22 cellular contexts compared by ENCODE assay signal in genomic region chr1:217780993-217781392, GRCh38.
"Had no signal": no experiment of that assay in that cellular context is flagged by ENCODE, and none has a peak within 500 bp of the region (broad histone marks: within the 10 kb centered on the region; RNA-seq: fewer than 3 reads in every experiment).

No MANE protein-coding gene starts in this region.

- H3K27me3 Mint-ChIP-seq: activated CD8-positive, alpha-beta memory T cell treated with anti-CD3 and anti-CD28 coated beads, Interleukin-2, amount 10 ng/mL, durations not matched to agents 7 days and 5 days; activated CD8-positive, alpha-beta T cell treated with anti-CD3 and anti-CD28 coated beads for 36 hours; activated naive CD4-positive, alpha-beta T cell treated with anti-CD3 and anti-CD28 coated beads, Interleukin-2, amount 50 U/mL, for 24 hours; natural killer cell treated with Interleukin-12 subunit alpha and Interleukin-12 subunit beta and Interleukin-15 and Interleukin-18, amount 100 ng/mL, for 72 hours had no signal

- H3K4me3 Mint-ChIP-seq: activated CD8-positive, alpha-beta memory T cell treated with anti-CD3 and anti-CD28 coated beads, Interleukin-2, amount 10 ng/mL, durations not matched to agents 7 days and 5 days; activated CD8-positive, alpha-beta T cell treated with anti-CD3 and anti-CD28 coated beads for 36 hours; activated naive CD4-positive, alpha-beta T cell treated with anti-CD3 and anti-CD28 coated beads, Interleukin-2, amount 50 U/mL, for 24 hours; natural killer cell treated with Interleukin-12 subunit alpha and Interleukin-12 subunit beta and Interleukin-15 and Interleukin-18, amount 100 ng/mL, for 72 hours had no signal

- H3K27me3 ChIP-seq: body of pancreas, cardiac muscle cell, heart right ventricle, neutrophil, ovary, upper lobe of left lung had no signal

- H3K4me1 ChIP-seq: body of pancreas, heart right ventricle, prostate gland, upper lobe of left lung had no signal

- DNase-seq: activated CD4-positive, alpha-beta T cell treated with anti-CD3 and anti-CD28 coated beads for 4 hours; activated CD4-positive, CD25-positive, alpha-beta regulatory T cell; activated CD8-positive, alpha-beta memory T cell treated with anti-CD3 and anti-CD28 coated beads, Interleukin-2, amount 10 ng/mL, durations not matched to agents 7 days and 5 days; activated CD8-positive, alpha-beta T cell treated with anti-CD3 and anti-CD28 coated beads for 36 hours; activated gamma-delta T cell; activated T-cell treated with anti-CD3 and anti-CD28 coated beads for 4 hours; anterior cingulate cortex; body of pancreas; heart right ventricle; islet precursor cell; left cardiac atrium; ovary; stimulated activated CD4-positive, alpha-beta T cell treated with anti-CD3 and anti-CD28 coated beads, Interleukin-4, amount 100 ng/mL, for 24 hours; stimulated activated naive CD4-positive, alpha-beta T cell treated with Interleukin-2 at 50 U/mL for 16 hours; upper lobe of left lung had no signal

- H3K4me1 Mint-ChIP-seq: activated CD8-positive, alpha-beta memory T cell treated with anti-CD3 and anti-CD28 coated beads, Interleukin-2, amount 10 ng/mL, durations not matched to agents 7 days and 5 days; activated naive CD4-positive, alpha-beta T cell treated with anti-CD3 and anti-CD28 coated beads, Interleukin-2, amount 50 U/mL, for 24 hours had no signal

- H3K9me3 ChIP-seq: body of pancreas, heart right ventricle, neutrophil, ovary, prostate gland, thoracic aorta, upper lobe of left lung had no signal

- H3K36me3 Mint-ChIP-seq: activated CD8-positive, alpha-beta memory T cell treated with anti-CD3 and anti-CD28 coated beads, Interleukin-2, amount 10 ng/mL, durations not matched to agents 7 days and 5 days; activated naive CD4-positive, alpha-beta T cell treated with anti-CD3 and anti-CD28 coated beads, Interleukin-2, amount 50 U/mL, for 24 hours; natural killer cell treated with Interleukin-12 subunit alpha and Interleukin-12 subunit beta and Interleukin-15 and Interleukin-18, amount 100 ng/mL, for 72 hours had no signal

- H3K9me3 Mint-ChIP-seq: activated naive CD4-positive, alpha-beta T cell treated with anti-CD3 and anti-CD28 coated beads, Interleukin-2, amount 50 U/mL, for 24 hours had no signal

- H3K27ac ChIP-seq: body of pancreas, cardiac muscle cell, epithelial cell of prostate, heart right ventricle, neutrophil, ovary, prostate gland, thoracic aorta, upper lobe of left lung had no signal

- H3K36me3 ChIP-seq: cardiac muscle cell, heart right ventricle, neutrophil, ovary, prostate gland, thoracic aorta, upper lobe of left lung had no signal

- H3K27ac Mint-ChIP-seq: activated CD8-positive, alpha-beta memory T cell treated with anti-CD3 and anti-CD28 coated beads, Interleukin-2, amount 10 ng/mL, durations not matched to agents 7 days and 5 days; activated CD8-positive, alpha-beta T cell treated with anti-CD3 and anti-CD28 coated beads for 36 hours; activated naive CD4-positive, alpha-beta T cell treated with anti-CD3 and anti-CD28 coated beads, Interleukin-2, amount 50 U/mL, for 24 hours; natural killer cell treated with Interleukin-12 subunit alpha and Interleukin-12 subunit beta and Interleukin-15 and Interleukin-18, amount 100 ng/mL, for 72 hours had no signal

- H3K4me3 ChIP-seq: body of pancreas, cardiac muscle cell, heart right ventricle, ovary, prostate gland, thoracic aorta, upper lobe of left lung had no signal
